In genomic region chr19:17303167-17303939, GRCh38 we compare ENCODE assay signal across 8 cellular contexts. TPM values are rescaled to one million over a fixed set of nuclear protein-coding genes. Genes with fewer than 3 reads are reported as not detected.
DNase-seq lines count a peak whose midpoint lies in the region; ATAC-seq and TF ChIP-seq lines count a peak whose summit lies in the region.

ABHD8 (minus strand) TSS chr19:17303425; CDS start chr19:17301616, 1,809 bp downstream.

- intact Hi-C loops in tibial artery (cut with DNase I; ENCODE audit: low total_unique reads) = loop anchor here (5.0 kb wide), 1 partner anchor 84 kb away; no protein-coding TSS in a partner anchor

- CTCF ChIA-PET in GM10248 (lab: Yijun Ruan, JAX) = interaction anchor here (0.6 to 4.3 kb wide), 8 partner anchors 10 to 102 kb away, joined by 3 to 51 read pairs (median 4); partner anchors contain the start of genes ANKLE1 and BST2

- H3K4me2 ChIP-seq in parathyroid adenoma (ENCODE audit: low read length) = peak within 1 kb of the TSS; percentile 89

- H3K4me3 Mint-ChIP-seq in activated naive CD8-positive, alpha-beta T cell treated with anti-CD3 and anti-CD28 coated beads, Interleukin-2, amount 50 U/mL, for 24 hours = peak within 1 kb of the TSS; percentile 65

- H3K4me3 ChIP-seq in cardiac muscle cell (peak within 1 kb of the TSS; percentile 60), parathyroid adenoma (ENCODE audit: low read depth, low read length) (peak within 1 kb of the TSS; percentile 75), tibial artery (peak within 1 kb of the TSS; percentile 81 to 89)

- peak within 1 kb of the TSS; percentile 42 for H3K9ac ChIP-seq in parathyroid adenoma

- peak; percentile 48 for ATAC-seq in HG02571 (IDR thresholded peaks at IDR 0.05; ENCODE audit: unreplicated experiment)
- peak; percentile 69 for ATAC-seq in activated naive CD8-positive, alpha-beta T cell treated with anti-CD3 and anti-CD28 coated beads, Interleukin-2, amount 50 U/mL, for 24 hours

- no peak within 1 kb of the TSS for H3K27ac Mint-ChIP-seq in activated naive CD8-positive, alpha-beta T cell treated with anti-CD3 and anti-CD28 coated beads, Interleukin-2, amount 50 U/mL, for 24 hours

- H3K4me1 Mint-ChIP-seq in activated naive CD8-positive, alpha-beta T cell treated with anti-CD3 and anti-CD28 coated beads, Interleukin-2, amount 50 U/mL, for 24 hours = peaks cover 39% of the 10 kb centered on the region

- no peaks in the 10 kb centered on the region for H3K36me3 ChIP-seq in cardiac muscle cell
- H3K36me3 ChIP-seq in parathyroid adenoma (ENCODE audit: control insufficient read depth, insufficient read depth, low read length) = no peaks in the 10 kb centered on the region
- peaks cover 0 to 30% (median 9%) of the 10 kb centered on the region in 3 donors for H3K36me3 ChIP-seq in tibial artery

- peak; percentile 96 for DNase-seq in GM10248 (ENCODE audit: extremely low spot score)
- DNase-seq in NCI-H1105 (lab: John Stamatoyannopoulos, UW) = peak; percentile 95
- peak; percentile 86 to 93 for DNase-seq in SW 1271 (lab: John Stamatoyannopoulos, UW)
- peak; percentile 95 for DNase-seq in activated naive CD8-positive, alpha-beta T cell treated with anti-CD3 and anti-CD28 coated beads, Interleukin-2, amount 50 U/mL, for 24 hours
- DNase-seq in cardiac muscle cell (ENCODE audit: low read depth in 1 of 2, low spot score in 1 of 2) = peak; percentile 98
- peak; percentile 95 to 97 for DNase-seq in tibial artery

- TF ChIP-seq CTCF in GM10248 (IDR thresholded peaks at IDR 0.05; ENCODE audit: control extremely low read depth, extremely low read depth, low read depth, missing control alignments) = peak; percentile 38
- TF ChIP-seq CTCF in cardiac muscle cell (IDR thresholded peaks at IDR 0.05; ENCODE audit: low read depth, low read length) = peak; percentile 46
- peak; percentile 86 for TF ChIP-seq CTCF in parathyroid adenoma (IDR thresholded peaks at IDR 0.05)
- TF ChIP-seq CTCF in tibial artery (IDR thresholded peaks at IDR 0.05) = peak; percentile 79 to 86

- peaks cover 8% of the 10 kb centered on the region for H3K79me2 ChIP-seq in parathyroid adenoma

- no peaks in the 10 kb centered on the region for H3K9me3 Mint-ChIP-seq in activated naive CD8-positive, alpha-beta T cell treated with anti-CD3 and anti-CD28 coated beads, Interleukin-2, amount 50 U/mL, for 24 hours

- peak within 1 kb of the TSS; percentile 92 for H2AFZ ChIP-seq in parathyroid adenoma

- no peaks in the 10 kb centered on the region for H3K27me3 Mint-ChIP-seq in activated naive CD8-positive, alpha-beta T cell treated with anti-CD3 and anti-CD28 coated beads, Interleukin-2, amount 50 U/mL, for 24 hours

- H3K4me1 ChIP-seq in cardiac muscle cell (ENCODE audit: low read depth) (peaks cover 6% of the 10 kb centered on the region), parathyroid adenoma (peaks cover 18% of the 10 kb centered on the region), tibial artery (peaks cover 0 to 47% (median 36%) of the 10 kb centered on the region in 4 donors)

- H3K36me3 Mint-ChIP-seq in activated naive CD8-positive, alpha-beta T cell treated with anti-CD3 and anti-CD28 coated beads, Interleukin-2, amount 50 U/mL, for 24 hours (ENCODE audit: low read depth) = peaks cover 7% of the 10 kb centered on the region

- POLR2A ChIA-PET in GM10248 (lab: Yijun Ruan, JAX) = no interaction called here

- H3K27me3 ChIP-seq in cardiac muscle cell (no peaks in the 10 kb centered on the region), parathyroid adenoma (ENCODE audit: control insufficient read depth, insufficient read depth, low read length) (no peaks in the 10 kb centered on the region), tibial artery (no peaks in the 10 kb centered on the region)

- no peaks in the 10 kb centered on the region for H3K9me3 ChIP-seq in cardiac muscle cell (ENCODE audit: low read depth)
- no peaks in the 10 kb centered on the region for H3K9me3 ChIP-seq in parathyroid adenoma (ENCODE audit: control insufficient read depth, low read length)
- H3K9me3 ChIP-seq in tibial artery = no peaks in the 10 kb centered on the region

- peak within 1 kb of the TSS; percentile 55 for H3K27ac ChIP-seq in cardiac muscle cell
- peak within 1 kb of the TSS; percentile 90 for H3K27ac ChIP-seq in parathyroid adenoma
- peak within 1 kb of the TSS; percentile 82 to 88 for H3K27ac ChIP-seq in tibial artery

RNA-seq across cellular contexts. Expression of gene ABHD8, which starts in this region (rescaled TPM):
- total RNA-seq in cardiac muscle cell = 41.6 and 50.6 TPM in 2 replicates
- 38.1 and 46.8 TPM in 2 replicates for polyA plus RNA-seq in cardiac muscle cell

Comparison
In these comparisons a context has a peak if more than half of its experiments do, and no peak if none do; other contexts are left out.
1. Peak in every context shown above with its lines: DNase-seq, ATAC-seq, H3K4me3 ChIP-seq and H3K27ac ChIP-seq.